ENCODE assay signal across 10 cellular contexts in the genomic region with DNA sequence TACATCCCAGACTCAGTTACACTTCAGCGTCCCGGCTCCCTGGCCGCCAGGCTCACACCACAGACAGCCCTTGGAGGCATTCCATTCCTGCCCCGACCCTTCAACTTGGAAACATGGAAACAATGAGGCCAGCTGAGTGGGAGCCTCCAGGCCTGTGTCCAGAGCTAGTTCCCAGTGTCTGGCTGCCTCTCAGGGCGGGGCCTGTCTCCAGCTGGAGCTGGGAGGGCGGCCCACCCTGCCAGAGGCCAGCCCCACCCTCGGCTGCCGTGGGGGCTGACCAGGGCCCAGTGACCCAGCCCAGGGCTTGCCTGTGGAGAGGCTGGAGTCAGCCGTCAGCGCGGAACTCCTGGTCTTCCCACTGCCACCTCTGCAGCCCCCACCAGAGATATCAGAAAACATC. TPM values are rescaled to one million over a fixed set of nuclear protein-coding genes. Genes with fewer than 3 reads are reported as not detected.
DNase-seq lines count a peak whose midpoint lies in the region; ATAC-seq, FAIRE-seq and TF ChIP-seq lines count a peak whose summit lies in the region.
"Had no signal": no experiment of that assay in that cellular context is flagged by ENCODE, and none has a peak within 500 bp of the region (broad histone marks: within the 10 kb centered on the region; RNA-seq: fewer than 3 reads in every experiment).

No MANE protein-coding gene starts in this region.

- 1 to 23% (median 8%) methylated on average over 9 to 11 of the region's 11 CpGs for WGBS in heart left ventricle, 4 donors

- H3K4me3 ChIP-seq in AG04450 (ENCODE audit: low read depth, low read length) (no peak overlapping the region), heart left ventricle (peak overlapping the region in 3 of 12 donors; percentile 3 to 19 (median 16))

- no peak for FAIRE-seq in GM12892 (lab: Jason Lieb, UNC)

- H3K27me3 Mint-ChIP-seq in osteocyte (ENCODE audit: unreplicated experiment), result no peaks in the 10 kb centered on the region
- H3K27me3 Mint-ChIP-seq: naive thymus-derived CD4-positive, alpha-beta T cell had no signal

- intact Hi-C loops in heart left ventricle (cut with DNase I), result loop anchor here in 7 of 10 donors (2.0 to 5.0 kb wide), 6 partner anchors 17 to 43 kb away; a partner anchor contains a TSS

- peaks cover 10% of the 10 kb centered on the region; the same call in 1 of the 2 replicates for H3K9me3 ChIP-seq in AG04450 (ENCODE audit: control insufficient read depth, insufficient read depth, low read length)
- no peaks in the 10 kb centered on the region for H3K9me3 ChIP-seq in heart left ventricle

- CTCF ChIA-PET in AG04450 (lab: Charles Lee), result no interaction called here

- POLR2A ChIA-PET in AG04450 (lab: Yijun Ruan, JAX), result interaction anchor here (0.9 to 1.8 kb wide), 4 partner anchors 8 to 37 kb away, joined by 3 to 10 read pairs (median 5); a partner anchor contains a TSS

- TF ChIP-seq POLR2A in heart left ventricle (IDR thresholded peaks at IDR 0.05) (no peak), GM12892 (IDR thresholded peaks at IDR 0.05; ENCODE audit: low read depth, low read length) (no peak)

- in situ Hi-C loops in GM13976 (cut with MboI; ENCODE audit: low sequenced_read_pairs, unreplicated experiment), result no loop called here

- no peaks in the 10 kb centered on the region for H3K9me3 Mint-ChIP-seq in osteocyte (ENCODE audit: unreplicated experiment)
- H3K9me3 Mint-ChIP-seq: naive thymus-derived CD4-positive, alpha-beta T cell had no signal

- TF ChIP-seq CTCF in AG04450 (IDR thresholded peaks at IDR 0.05; ENCODE audit: low read depth, low read length), result no peak
- no peak for TF ChIP-seq CTCF in heart left ventricle (IDR thresholded peaks at IDR 0.05)
- TF ChIP-seq CTCF in osteocyte (IDR thresholded peaks at IDR 0.05), result no peak
- no peak for TF ChIP-seq CTCF in GM13976 (IDR thresholded peaks at IDR 0.05; ENCODE audit: borderline replicate concordance, control extremely low read depth, extremely low read depth, insufficient read depth, missing control alignments)

- H3K27ac Mint-ChIP-seq in osteocyte (ENCODE audit: unreplicated experiment), result peak overlapping the region; percentile 87

- peaks cover 5 to 58% (median 41%) of the 10 kb centered on the region in 12 donors for H3K4me1 ChIP-seq in heart left ventricle

- H3K36me3 ChIP-seq in heart left ventricle, result peaks cover 2 to 42% (median 37%) of the 10 kb centered on the region in 9 donors

- no peaks in the 10 kb centered on the region for H3K27me3 ChIP-seq in AG04450 (ENCODE audit: control insufficient read depth, insufficient read depth, low read length)
- no peaks in the 10 kb centered on the region for H3K27me3 ChIP-seq in heart left ventricle

- H3K4me3 Mint-ChIP-seq in osteocyte (ENCODE audit: unreplicated experiment), result no peak overlapping the region
- H3K4me3 Mint-ChIP-seq: naive thymus-derived CD4-positive, alpha-beta T cell had no signal

- DNase-seq in AG04450 (ENCODE audit: low read depth, low spot score) (peak; percentile 55), amygdala (lab: John Stamatoyannopoulos, UW) (peak in 35 of 56 donors; percentile 9 to 76 (median 50)), heart left ventricle (peak; percentile 88 to 93 (median 92)), osteocyte (ENCODE audit: extremely low spot score, unreplicated experiment) (no peak), GM13976 (ENCODE audit: low spot score) (no peak), NCI-H345 (lab: John Stamatoyannopoulos, UW) (no peak), GM12892 (ENCODE audit: insufficient read length) (no peak)
- DNase-seq: KG1 had no signal

- peaks cover 8% of the 10 kb centered on the region for H3K36me3 Mint-ChIP-seq in osteocyte (ENCODE audit: unreplicated experiment)

- H3K27ac ChIP-seq in AG04450 (ENCODE audit: low read depth, low read length) (peak overlapping the region; percentile 80), heart left ventricle (peak overlapping the region; percentile 35 to 87 (median 71))

- peaks cover 56% of the 10 kb centered on the region for H3K4me1 Mint-ChIP-seq in osteocyte (ENCODE audit: unreplicated experiment)

- ATAC-seq in heart left ventricle (peak; percentile 83 to 93 (median 89)), HG03097 (IDR thresholded peaks at IDR 0.05; ENCODE audit: low FRiP score, unreplicated experiment) (no peak)
- ATAC-seq: naive thymus-derived CD4-positive, alpha-beta T cell had no signal

RNA-seq across cellular contexts. Expression of a gene that starts 37.4 kb away (rescaled TPM):
- 132 and 190 TPM in 2 replicates for polyA plus RNA-seq in AG04450 (2011; rRNA removed)
- polyA minus RNA-seq in AG04450 (2011; rRNA and poly(A)+ RNA removed), result 33.8 and 39.0 TPM in 2 replicates
- total RNA-seq in heart left ventricle, result 10 to 100 TPM in 7 of 9 donors, 1 to 10 TPM in 2; 8.8 to 36.3 (median 13.7) TPM
- polyA plus RNA-seq in heart left ventricle, result 10 to 100 TPM in 1 of 2 donors, 1 to 10 TPM in 1; 7.8 to 31.2 TPM
- total RNA-seq in osteocyte, result 149 and 168 TPM in 2 replicates
- 7.5 TPM for polyA plus RNA-seq in GM12892 (2012; ENCODE audit: missing spikeins)

RNA-seq across cellular contexts. Expression of a gene that starts 39.1 kb away (rescaled TPM):
- polyA plus RNA-seq in AG04450 (2011; rRNA removed) (72.6 and 97.9 TPM in 2 replicates), heart left ventricle (100 to 1,000 TPM in 1 of 2 donors, 10 to 100 TPM in 1; 92.0 to 148 TPM)
- polyA minus RNA-seq in AG04450 (2011; rRNA and poly(A)+ RNA removed), result 98.3 and 137 TPM in 2 replicates
- total RNA-seq in heart left ventricle (100 to 1,000 TPM; 105 to 165 (median 128) TPM), osteocyte (172 and 176 TPM in 2 replicates)
- 45.7 TPM for polyA plus RNA-seq in GM12892 (2012; ENCODE audit: missing spikeins)

Comparison
In these comparisons a context has a peak if more than half of its experiments do, and no peak if none do; other contexts are left out.
1. DNase-seq: peak in AG04450 (single experiment), amygdala (35 of 56) and heart left ventricle (5 of 5); none in osteocyte (single experiment), GM13976 (single experiment), NCI-H345 (single experiment) and GM12892 (single experiment).